ENCODE assay signal across 10 cellular contexts in the genomic region with DNA sequence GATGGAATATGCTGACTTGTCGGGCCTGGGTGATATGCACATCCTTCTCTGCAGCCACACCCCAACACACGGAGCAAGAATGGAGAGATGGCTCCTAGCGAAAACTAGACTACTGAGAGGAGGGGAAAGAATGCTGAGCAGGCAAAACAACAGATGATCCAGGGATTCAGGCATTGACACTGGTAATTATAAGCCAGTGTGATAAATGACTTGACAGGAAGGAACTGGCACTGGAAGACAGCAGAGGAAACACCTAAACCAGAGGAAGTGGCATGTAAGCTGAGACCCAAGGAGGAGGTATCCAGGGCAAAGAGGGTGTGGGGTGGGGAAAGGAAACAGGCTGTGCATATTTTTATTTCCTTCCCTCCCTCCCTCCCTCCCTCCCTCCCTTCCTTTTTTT. TPM values are rescaled to one million over a fixed set of nuclear protein-coding genes. Genes with fewer than 3 reads are reported as not detected.
DNase-seq lines count a peak whose midpoint lies in the region; ATAC-seq and TF ChIP-seq lines count a peak whose summit lies in the region.
"Had no signal": no experiment of that assay in that cellular context is flagged by ENCODE, and none has a peak within 500 bp of the region (broad histone marks: within the 10 kb centered on the region; RNA-seq: fewer than 3 reads in every experiment).

No MANE protein-coding gene starts in this region.

- WGBS in tibial nerve, 2 donors = 48 to 53% methylated on average over 3 of the region's 3 CpGs

- no peak for TF ChIP-seq EP300 in tibial nerve (IDR thresholded peaks at IDR 0.05)

- in situ Hi-C loops in brain microvascular endothelial cell (cut with HindIII; ENCODE audit: low pct_ligation_motif_present, low sequenced_read_pairs) = no loop called here

- H3F3A ChIP-seq in GM23338 (replicated peaks; ENCODE audit: low read depth) = 0 out of 2 replicates have a peak, but pooled peaks cover 3% of the 10 kb centered on the region

- peak overlapping the region; percentile 67; the same call in 1 of the 2 replicates for H3K9ac ChIP-seq in BLaER1

- DNase-seq in GM23338 (ENCODE audit: low spot score) = no peak
- peak in 3 of 5 donors; percentile 5 to 85 (median 20) for DNase-seq in T-helper 1 cell
- no peak for DNase-seq in endothelial cell (ENCODE audit: low spot score)
- DNase-seq in brain microvascular endothelial cell = no peak
- DNase-seq in cortex of kidney (lab: John Stamatoyannopoulos, UW) = no peak
- no peak for DNase-seq in T1000 (lab: John Stamatoyannopoulos, UW)
- DNase-seq in tibial nerve (ENCODE audit: low spot score in 2 of 2) = no peak
- DNase-seq: NCI-H748 treated with DMSO at 0.1 percent for 48 hours had no signal

- H2AFZ ChIP-seq in GM23338 = peak overlapping the region; percentile 18; the same call in 1 of the 2 replicates

- TF ChIP-seq CTCF in GM23338 (conservative IDR thresholded peaks at IDR 0.05; ENCODE audit: low read depth in 2 of 2) (no peak), endothelial cell (IDR thresholded peaks at IDR 0.05; ENCODE audit: unreplicated experiment) (no peak), brain microvascular endothelial cell (IDR thresholded peaks at IDR 0.05; ENCODE audit: low read depth, low read length, missing control alignments) (no peak), tibial nerve (IDR thresholded peaks at IDR 0.05) (no peak)

- no peak overlapping the region for H3K4me3 Mint-ChIP-seq in GM23338
- peak overlapping the region; percentile 37 for H3K4me3 Mint-ChIP-seq in endothelial cell (ENCODE audit: unreplicated experiment)

- H3K4me1 ChIP-seq in BLaER1 (peaks cover 99% of the 10 kb centered on the region), GM23338 (ENCODE audit: insufficient read depth) (peaks cover 11% of the 10 kb centered on the region; the same call in 1 of the 2 replicates), tibial nerve (peaks cover 0 to 20% (median 7%) of the 10 kb centered on the region in 4 donors)

- H3K9me3 ChIP-seq in BLaER1 = no peaks in the 10 kb centered on the region
- H3K9me3 ChIP-seq in tibial nerve = no peaks in the 10 kb centered on the region

- no peaks in the 10 kb centered on the region for H4K20me1 ChIP-seq in BLaER1
- no peaks in the 10 kb centered on the region for H4K20me1 ChIP-seq in GM23338 (replicated peaks; ENCODE audit: insufficient read depth)

- H3K36me3 ChIP-seq in BLaER1 (no peaks in the 10 kb centered on the region), GM23338 (ENCODE audit: insufficient read depth) (no peaks in the 10 kb centered on the region), brain microvascular endothelial cell (replicated peaks) (no peaks in the 10 kb centered on the region), tibial nerve (no peaks in the 10 kb centered on the region)

- no peaks in the 10 kb centered on the region; the same call in 2 of the 3 replicates for H3K9me3 Mint-ChIP-seq in GM23338
- H3K9me3 Mint-ChIP-seq in endothelial cell (ENCODE audit: unreplicated experiment) = no peaks in the 10 kb centered on the region

- peak overlapping the region; percentile 93 for H3K4me2 ChIP-seq in BLaER1
- H3K4me2 ChIP-seq in GM23338 = no peak overlapping the region

- H3K27me3 ChIP-seq in BLaER1 = no peaks in the 10 kb centered on the region
- no peaks in the 10 kb centered on the region for H3K27me3 ChIP-seq in GM23338 (ENCODE audit: insufficient read depth)
- H3K27me3 ChIP-seq in brain microvascular endothelial cell (replicated peaks) = no peaks in the 10 kb centered on the region
- no peaks in the 10 kb centered on the region for H3K27me3 ChIP-seq in tibial nerve

- no peak for TF ChIP-seq POLR2A in tibial nerve (IDR thresholded peaks at IDR 0.05)

- H3K27me3 Mint-ChIP-seq in GM23338 (ENCODE audit: insufficient read depth, low read depth, poor library complexity) (peaks cover 11% of the 10 kb centered on the region), endothelial cell (ENCODE audit: unreplicated experiment) (peaks cover 3% of the 10 kb centered on the region)

- H3K27ac ChIP-seq in BLaER1 (peak overlapping the region; percentile 90), GM23338 (ENCODE audit: low read depth) (no peak overlapping the region), brain microvascular endothelial cell (no peak overlapping the region), tibial nerve (no peak overlapping the region)
- H3K27ac ChIP-seq: HL-60 had no signal

- no peaks in the 10 kb centered on the region for H3K9me2 ChIP-seq in GM23338 (ENCODE audit: insufficient read depth)

- H3K27ac Mint-ChIP-seq in GM23338 (no peak overlapping the region), endothelial cell (ENCODE audit: unreplicated experiment) (peak overlapping the region; percentile 77)

- no peaks in the 10 kb centered on the region for H3K36me3 Mint-ChIP-seq in GM23338 (ENCODE audit: low read depth)
- H3K36me3 Mint-ChIP-seq in endothelial cell (ENCODE audit: low read depth, unreplicated experiment) = peaks cover 5% of the 10 kb centered on the region

- peak overlapping the region; percentile 9; the same call in 1 of the 2 replicates for H3K4me3 ChIP-seq in BLaER1
- H3K4me3 ChIP-seq in GM23338 = no peak overlapping the region
- H3K4me3 ChIP-seq in brain microvascular endothelial cell (ENCODE audit: low read depth, low read length) = no peak overlapping the region
- no peak overlapping the region for H3K4me3 ChIP-seq in tibial nerve

- peaks cover 24% of the 10 kb centered on the region for H3K4me1 Mint-ChIP-seq in GM23338
- H3K4me1 Mint-ChIP-seq in endothelial cell (ENCODE audit: unreplicated experiment) = peaks cover 33% of the 10 kb centered on the region

- no peaks in the 10 kb centered on the region for H3K79me2 ChIP-seq in GM23338 (replicated peaks; ENCODE audit: insufficient read depth)

- ATAC-seq in GM23338 = no peak

TF ChIP-seq in GM23338, 12 proteins besides CTCF, POLR2A, EP300 and RAD21:
- TF ChIP-seq CREB1 (CRISPR knock-in tag; IDR thresholded peaks at IDR 0.05; ENCODE audit: low read depth) (no peak), EZH2 (IDR thresholded peaks at IDR 0.05; ENCODE audit: low read depth, unreplicated experiment) (no peak)

RNA-seq across cellular contexts. Expression of gene KHDRBS1, which starts 31.7 kb away (rescaled TPM):
- 251 and 263 TPM in 2 replicates for total RNA-seq in GM23338 (2014; rRNA removed; shearing (Covaris generic))
- 184 and 191 TPM in 2 replicates for polyA plus RNA-seq in GM23338 (2016; fragmentation: Nextera tagmentation; extraction: Ambion mirVana)
- total RNA-seq in endothelial cell (ENCODE audit: unreplicated experiment) = 203 TPM
- total RNA-seq in tibial nerve = 10 to 100 TPM; 61.5 to 92.6 (median 78.6) TPM

RNA-seq across cellular contexts. Expression of gene PTP4A2, which starts 43.8 kb away (rescaled TPM):
- total RNA-seq in GM23338 (2014; rRNA removed; shearing (Covaris generic)) = 260 and 354 TPM in 2 replicates
- 138 and 153 TPM in 2 replicates for polyA plus RNA-seq in GM23338 (2016; fragmentation: Nextera tagmentation; extraction: Ambion mirVana)
- 162 TPM for total RNA-seq in endothelial cell (ENCODE audit: unreplicated experiment)
- 100 to 1,000 TPM; 127 to 184 (median 159) TPM for total RNA-seq in tibial nerve

Comparison
In these comparisons a context has a peak if more than half of its experiments do, and no peak if none do; other contexts are left out.
1. DNase-seq: peak in T-helper 1 cell (3 of 5); none in GM23338 (single experiment), endothelial cell (single experiment), brain microvascular endothelial cell (single experiment), cortex of kidney (single experiment), T1000 (single experiment) and tibial nerve (0 of 2).